8 cellular contexts compared by ENCODE assay signal in genomic region chr2:75560022-75560767, GRCh38. TPM values are rescaled to one million over a fixed set of nuclear protein-coding genes. Genes with fewer than 3 reads are reported as not detected.
DNase-seq lines count a peak whose midpoint lies in the region; ATAC-seq and TF ChIP-seq lines count a peak whose summit lies in the region.

No MANE protein-coding gene starts in this region.

- no peak overlapping the region for H3K18ac ChIP-seq in H9 (ENCODE audit: insufficient read length, low read depth, low read length)

- intact Hi-C loops in CD8-positive, alpha-beta T cell (cut with DNase I, micrococcal nuclease), result no loop called here
- intact Hi-C loops in prostate gland (cut with DNase I), result no loop called here

- H3K4me2 ChIP-seq in H9 (ENCODE audit: insufficient read depth, insufficient read length, low read length), result peak overlapping the region; percentile 81

- no peak overlapping the region for H3K23ac ChIP-seq in H9 (ENCODE audit: insufficient read length, low read depth, low read length)

- WGBS in H9 (ENCODE audit: extremely low coverage, insufficient read length, low lambda C conversion rate), result no CpG with 5 or more reads among the region's 43 CpGs
- WGBS in gastroesophageal sphincter (ENCODE audit: low coverage in 1 of 2), 2 donors, result 0 to 1% methylated on average over 9 to 17 of the region's 43 CpGs
- WGBS in prostate gland, result under 1% methylated on average over 36 of the region's 43 CpGs

- no peak overlapping the region for H3K56ac ChIP-seq in H9 (ENCODE audit: insufficient read length, low read depth, low read length)

- no peak overlapping the region for H2BK12ac ChIP-seq in H9 (ENCODE audit: insufficient read length, low read depth, low read length)

- H3K4me1 ChIP-seq in CD8-positive, alpha-beta T cell (ENCODE audit: insufficient read depth, low read length), result peaks cover 4% of the 10 kb centered on the region
- H3K4me1 ChIP-seq in H9 (ENCODE audit: insufficient read depth, low read length) (peaks cover 4% of the 10 kb centered on the region), gastroesophageal sphincter (peaks cover 0 to 20% (median 0%) of the 10 kb centered on the region in 3 donors), prostate gland (replicated peaks) (no peaks in the 10 kb centered on the region)

- H3K4me3 Mint-ChIP-seq in CD8-positive, alpha-beta T cell, result peak overlapping the region; percentile 79
- H3K4me3 Mint-ChIP-seq in H9, result peak overlapping the region; percentile 80 to 97

- peaks cover 5% of the 10 kb centered on the region for H3K27me3 ChIP-seq in CD8-positive, alpha-beta T cell (ENCODE audit: insufficient read depth, low read length)
- H3K27me3 ChIP-seq in H9 (ENCODE audit: insufficient read depth, low read length) (no peaks in the 10 kb centered on the region; the same call in 1 of the 2 replicates), gastroesophageal sphincter (peaks cover 57% of the 10 kb centered on the region), prostate gland (replicated peaks; ENCODE audit: insufficient read depth) (no peaks in the 10 kb centered on the region)

- no peak for TF ChIP-seq POLR2A in gastroesophageal sphincter (IDR thresholded peaks at IDR 0.05)
- no peak for TF ChIP-seq POLR2A in prostate gland (IDR thresholded peaks at IDR 0.05)

- CTCF ChIA-PET in CD8-positive, alpha-beta T cell (lab: Charles Lee), result no interaction called here

- no peak overlapping the region for H2AK5ac ChIP-seq in H9 (ENCODE audit: insufficient read length, low read length)

- H3K27ac Mint-ChIP-seq in CD8-positive, alpha-beta T cell, result no peak overlapping the region
- H3K27ac Mint-ChIP-seq in H9, result 0 out of 7 replicates have a peak overlapping the region, but pooled peaks of 1 of the 3 experiments have one; percentile 24

- TF ChIP-seq CTCF in CD8-positive, alpha-beta T cell (IDR thresholded peaks at IDR 0.05), result no peak
- peak; percentile 51 for TF ChIP-seq CTCF in H9 (conservative IDR thresholded peaks at IDR 0.05)
- TF ChIP-seq CTCF in VCaP (conservative IDR thresholded peaks at IDR 0.05), result peak; percentile 24
- TF ChIP-seq CTCF in gastroesophageal sphincter (IDR thresholded peaks at IDR 0.05), result no peak
- TF ChIP-seq CTCF in prostate gland (IDR thresholded peaks at IDR 0.05), result peak in 2 of 4 experiments; percentile 25 to 37

- POLR2A ChIA-PET in CD8-positive, alpha-beta T cell (lab: Charles Lee), result no interaction called here

- no peak overlapping the region for H4K8ac ChIP-seq in H9 (replicated peaks; ENCODE audit: insufficient read length, low read depth, low read length)

- 0 out of 2 replicates have a peak overlapping the region, but pooled peaks have one; percentile 6 for H3K14ac ChIP-seq in H9 (ENCODE audit: insufficient read depth, low read length)

- no peak overlapping the region for H2AFZ ChIP-seq in H9 (ENCODE audit: low read length)

- H3K27ac ChIP-seq in CD8-positive, alpha-beta T cell (ENCODE audit: low read depth, low read length), result no peak overlapping the region
- H3K27ac ChIP-seq in H9 (ENCODE audit: insufficient read length, low read depth, low read length) (no peak overlapping the region), VCaP (peak overlapping the region; percentile 24; the same call in 1 of the 2 replicates), gastroesophageal sphincter (peak overlapping the region in 1 of 4 donors; percentile 29), prostate gland (peak overlapping the region; percentile 5 to 37)

- no peak for TF ChIP-seq EP300 in gastroesophageal sphincter (IDR thresholded peaks at IDR 0.05)

- peak overlapping the region; percentile 35 for H3K4me3 ChIP-seq in CD8-positive, alpha-beta T cell (ENCODE audit: low read depth, low read length)
- peak overlapping the region; percentile 0 to 50 for H3K4me3 ChIP-seq in gastroesophageal sphincter
- peak overlapping the region; percentile 27 to 46 for H3K4me3 ChIP-seq in prostate gland

- no peaks in the 10 kb centered on the region for H3K79me1 ChIP-seq in H9 (ENCODE audit: insufficient read depth, low read depth, low read length, poor library complexity, severe bottlenecking)

- no peaks in the 10 kb centered on the region for H3K36me3 ChIP-seq in CD8-positive, alpha-beta T cell (ENCODE audit: insufficient read depth, low read length)
- H3K36me3 ChIP-seq in gastroesophageal sphincter, result no peaks in the 10 kb centered on the region
- no peaks in the 10 kb centered on the region for H3K36me3 ChIP-seq in prostate gland

- no peak overlapping the region for H4K5ac ChIP-seq in H9 (ENCODE audit: insufficient read length, low read depth, low read length)

- H3K9me3 ChIP-seq in CD8-positive, alpha-beta T cell (ENCODE audit: low read length), result no peaks in the 10 kb centered on the region
- no peaks in the 10 kb centered on the region for H3K9me3 ChIP-seq in H9 (ENCODE audit: control insufficient read depth, low read depth, low read length)
- H3K9me3 ChIP-seq in gastroesophageal sphincter, result no peaks in the 10 kb centered on the region
- H3K9me3 ChIP-seq in prostate gland, result no peaks in the 10 kb centered on the region

- H2BK5ac ChIP-seq in H9 (ENCODE audit: insufficient read length, low read length), result no peak overlapping the region

- no peaks in the 10 kb centered on the region for H4K20me1 ChIP-seq in H9 (ENCODE audit: control insufficient read depth, insufficient read depth, insufficient read length)

- peaks cover 41% of the 10 kb centered on the region for H3K27me3 Mint-ChIP-seq in CD8-positive, alpha-beta T cell (ENCODE audit: low read depth)
- H3K27me3 Mint-ChIP-seq in H9 (ENCODE audit: low read depth), result peaks cover 76% of the 10 kb centered on the region

- no peak overlapping the region for H4K91ac ChIP-seq in H9 (ENCODE audit: insufficient read length, low read depth, low read length)

- H3K23me2 ChIP-seq in H9 (ENCODE audit: insufficient read length, low read depth, low read length, poor library complexity, severe bottlenecking), result peaks cover 11% of the 10 kb centered on the region

- no peak overlapping the region for H2BK15ac ChIP-seq in H9 (ENCODE audit: low read depth, low read length)

- no peak overlapping the region for H2BK20ac ChIP-seq in H9 (ENCODE audit: low read depth, low read length, poor library complexity, severe bottlenecking)

- peak overlapping the region; percentile 1 for H3K9ac ChIP-seq in H9 (ENCODE audit: extremely low read depth, insufficient read length, low read length)

- H3K9me3 Mint-ChIP-seq in CD8-positive, alpha-beta T cell, result no peaks in the 10 kb centered on the region
- H3K9me3 Mint-ChIP-seq in H9, result no peaks in the 10 kb centered on the region

- ATAC-seq in CD8-positive, alpha-beta T cell, result no peak
- ATAC-seq in gastroesophageal sphincter, result no peak
- no peak for ATAC-seq in HG03469 (IDR thresholded peaks at IDR 0.05; ENCODE audit: unreplicated experiment)
- ATAC-seq in GM19324 (IDR thresholded peaks at IDR 0.05; ENCODE audit: low FRiP score, unreplicated experiment), result no peak

- H3T11ph ChIP-seq in H9 (ENCODE audit: low read length), result no peak overlapping the region

- H3K4ac ChIP-seq in H9 (ENCODE audit: low read depth, low read length), result no peak overlapping the region

- peaks cover 13% of the 10 kb centered on the region for H3K4me1 Mint-ChIP-seq in CD8-positive, alpha-beta T cell (ENCODE audit: low read depth)
- H3K4me1 Mint-ChIP-seq in H9, result peaks cover 24 to 29% of the 10 kb centered on the region in 2 experiments

- no peaks in the 10 kb centered on the region for H3K79me2 ChIP-seq in H9 (ENCODE audit: insufficient read depth, low read length)

- H3K36me3 Mint-ChIP-seq in CD8-positive, alpha-beta T cell, result no peaks in the 10 kb centered on the region
- no peaks in the 10 kb centered on the region; a peak in 1 of 7 replicates for H3K36me3 Mint-ChIP-seq in H9 (ENCODE audit: insufficient read depth in 1 of 3, low read depth in 3 of 3)

- DNase-seq in CD8-positive, alpha-beta T cell, result peak in 1 of 7 experiments; percentile 4
- DNase-seq in H9 (peak; percentile 58), prostate gland (ENCODE audit: low spot score) (peak; percentile 16), NCI-H1092 (lab: John Stamatoyannopoulos, UW) (no peak)

- no peak overlapping the region for H2BK120ac ChIP-seq in H9 (ENCODE audit: low read depth, low read length, poor library complexity, severe bottlenecking)

RNA-seq across cellular contexts. Expression of gene EVA1A, which starts 0.5 kb away (rescaled TPM):
- total RNA-seq in CD8-positive, alpha-beta T cell, result not detected
- total RNA-seq in H9 (2021), result 0.68 and 1.7 TPM in 2 replicates
- under 1 TPM in 1 of 4 donors, not detected in 3; 0.74 TPM for total RNA-seq in gastroesophageal sphincter
- 10 to 100 TPM in 1 of 2 donors, 1 to 10 TPM in 1; 9.7 to 16.9 TPM for total RNA-seq in prostate gland

Comparison
In these comparisons a context has a peak if more than half of its experiments do, and no peak if none do; other contexts are left out.
1. H3K27ac ChIP-seq: peak in VCaP (single experiment) and prostate gland (2 of 2); none in CD8-positive, alpha-beta T cell (single experiment) and H9 (single experiment).
2. CTCF ChIP-seq: peak in H9 (single experiment) and VCaP (single experiment); none in CD8-positive, alpha-beta T cell (single experiment) and gastroesophageal sphincter (0 of 4).
3. Peak in every context shown above with its lines, with median percentiles within 50 percentile points of each other: H3K4me3 ChIP-seq.